ENCODE assay signal across 13 cellular contexts in genomic region chr11:70415176-70415575, GRCh38. TPM values are rescaled to one million over a fixed set of nuclear protein-coding genes. Genes with fewer than 3 reads are reported as not detected.
DNase-seq lines count a peak whose midpoint lies in the region; ATAC-seq, FAIRE-seq and TF ChIP-seq lines count a peak whose summit lies in the region.
"Had no signal": no experiment of that assay in that cellular context is flagged by ENCODE, and none has a peak within 500 bp of the region (broad histone marks: within the 10 kb centered on the region; RNA-seq: fewer than 3 reads in every experiment).

No MANE protein-coding gene starts in this region.

- H3K27me3 Mint-ChIP-seq in stimulated activated naive CD8-positive, alpha-beta T cell treated with anti-CD3 and anti-CD28 coated beads, Interleukin-15, amount 100 ng/mL, for 72 hours: peaks cover 58% of the 10 kb centered on the region

- intact Hi-C loops in mammary epithelial cell (cut with micrococcal nuclease) (no loop called here), breast epithelium (cut with DNase I; ENCODE audit: low total_unique reads) (no loop called here)

- H3K27ac ChIP-seq in mammary epithelial cell (ENCODE audit: insufficient read depth, low read depth, low read length): no peak overlapping the region
- peak overlapping the region in 1 of 2 donors; percentile 27 for H3K27ac ChIP-seq in breast epithelium
- H3K27ac ChIP-seq in SK-N-SH (ENCODE audit: low read depth in 2 of 2, low read length in 1 of 2): no peak overlapping the region
- H3K27ac ChIP-seq: skin epidermis had no signal

- H3K4me1 ChIP-seq in mammary epithelial cell (ENCODE audit: insufficient read depth, low read length) (no peaks in the 10 kb centered on the region), breast epithelium (no peaks in the 10 kb centered on the region), SK-N-SH (ENCODE audit: control insufficient read depth in 1 of 2, insufficient read depth in 2 of 2, low read depth in 1 of 2, low read length in 1 of 2) (no peaks in the 10 kb centered on the region; a peak in 1 of 4 replicates)

- no peak for TF ChIP-seq RAD21 in SK-N-SH (IDR thresholded peaks at IDR 0.05; ENCODE audit: low read length)

- H3K4me2 ChIP-seq in mammary epithelial cell (ENCODE audit: insufficient read depth, low read depth, low read length) (no peak overlapping the region), SK-N-SH (no peak overlapping the region)

- ATAC-seq in stimulated activated naive CD8-positive, alpha-beta T cell treated with anti-CD3 and anti-CD28 coated beads, Interleukin-15, amount 100 ng/mL, for 72 hours: peak; percentile 55

- peak; percentile 20 for DNase-seq in mammary epithelial cell
- no peak for DNase-seq in breast epithelium (ENCODE audit: low spot score in 2 of 2)
- DNase-seq in SK-N-SH: no peak
- DNase-seq in fibroblast of gingiva (ENCODE audit: low read depth): peak; percentile 54
- DNase-seq in stimulated activated naive CD8-positive, alpha-beta T cell treated with anti-CD3 and anti-CD28 coated beads, Interleukin-15, amount 100 ng/mL, for 72 hours: no peak
- DNase-seq in NCI-H1048 (lab: John Stamatoyannopoulos, UW): no peak
- no peak for DNase-seq in NCI-H748 treated with DMSO at 0.1 percent for 48 hours (lab: John Stamatoyannopoulos, UW)
- no peak for DNase-seq in urothelium cell line (ENCODE audit: low spot score)
- DNase-seq: activated naive CD4-positive, alpha-beta T cell treated with anti-CD3 and anti-CD28 coated beads, Interleukin-2, amount 10 ng/mL, durations not matched to agents 7 days and 5 days; GOT3; midbrain had no signal

- in situ Hi-C loops in mammary epithelial cell (cut with MboI; ENCODE audit: low sequenced_read_pairs in 2 of 2): no loop called here

- H2AFZ ChIP-seq in mammary epithelial cell (ENCODE audit: low read depth, low read length) (no peak overlapping the region), SK-N-SH (ENCODE audit: low read depth) (no peak overlapping the region)

- TF ChIP-seq EP300 in SK-N-SH (IDR thresholded peaks at IDR 0.05; ENCODE audit: borderline replicate concordance in 1 of 2, low read depth in 1 of 2, low read length in 1 of 2): no peak

- H3K79me2 ChIP-seq in mammary epithelial cell (ENCODE audit: insufficient read depth, low read length): peaks cover 39% of the 10 kb centered on the region
- peaks cover 61% of the 10 kb centered on the region; the same call in 1 of the 2 replicates for H3K79me2 ChIP-seq in SK-N-SH (ENCODE audit: insufficient read depth)

- H3K4me3 Mint-ChIP-seq in stimulated activated naive CD8-positive, alpha-beta T cell treated with anti-CD3 and anti-CD28 coated beads, Interleukin-15, amount 100 ng/mL, for 72 hours: peak overlapping the region in 1 of 2 donors; percentile 21
- H3K4me3 Mint-ChIP-seq: activated naive CD4-positive, alpha-beta T cell treated with anti-CD3 and anti-CD28 coated beads, Interleukin-2, amount 10 ng/mL, durations not matched to agents 7 days and 5 days; B cell had no signal

- H4K20me1 ChIP-seq in mammary epithelial cell (ENCODE audit: insufficient read depth, low read length) (no peaks in the 10 kb centered on the region), SK-N-SH (ENCODE audit: insufficient read depth) (peaks cover 50% of the 10 kb centered on the region; the same call in 1 of the 2 replicates)

- BruUV-seq in mammary epithelial cell (replicated peaks; lab: Mats Ljungman, UMichigan): no TSS peak

- H3F3A ChIP-seq in SK-N-SH (replicated peaks; ENCODE audit: insufficient read depth): peaks cover 15% of the 10 kb centered on the region

- CTCF ChIA-PET in mammary epithelial cell (lab: Charles Lee; ENCODE audit: low non-redundant PET): no interaction called here
- CTCF ChIA-PET in SK-N-SH (lab: Yijun Ruan, JAX): no interaction called here

- H3K9me3 ChIP-seq in mammary epithelial cell (replicated peaks; ENCODE audit: insufficient read depth, low read length): no peaks in the 10 kb centered on the region
- no peaks in the 10 kb centered on the region for H3K9me3 ChIP-seq in breast epithelium
- no peaks in the 10 kb centered on the region for H3K9me3 ChIP-seq in SK-N-SH

- no peak overlapping the region for H3K4me3 ChIP-seq in mammary epithelial cell (replicated peaks in 1 of 3; ENCODE audit: insufficient read depth in 1 of 3, low read depth in 2 of 3, low read length in 3 of 3)
- no peak overlapping the region for H3K4me3 ChIP-seq in breast epithelium
- H3K4me3 ChIP-seq in SK-N-SH (ENCODE audit: low read depth in 2 of 2, low read length in 1 of 2): no peak overlapping the region
- H3K4me3 ChIP-seq: skin epidermis had no signal

- no peaks in the 10 kb centered on the region for H3K9me2 ChIP-seq in SK-N-SH

- no peak for TF ChIP-seq POLR2A in breast epithelium (IDR thresholded peaks at IDR 0.05)

- H3K9ac ChIP-seq in mammary epithelial cell (ENCODE audit: insufficient read depth, low read length) (no peak overlapping the region), SK-N-SH (no peak overlapping the region)

- H3K27me3 ChIP-seq in mammary epithelial cell (ENCODE audit: insufficient read depth, low read length) (no peaks in the 10 kb centered on the region), breast epithelium (no peaks in the 10 kb centered on the region), SK-N-SH (ENCODE audit: insufficient read depth) (no peaks in the 10 kb centered on the region)

- TF ChIP-seq CTCF in mammary epithelial cell (conservative IDR thresholded peaks at IDR 0.05 in 1 of 2, IDR thresholded peaks at IDR 0.05 in 1 of 2; ENCODE audit: extremely low read depth in 1 of 2, insufficient read depth in 1 of 2, low read depth in 1 of 2, low read length in 2 of 2): peak; percentile 19 to 33
- peak in 1 of 3 donors; percentile 15 for TF ChIP-seq CTCF in breast epithelium (IDR thresholded peaks at IDR 0.05)
- peak; percentile 51 for TF ChIP-seq CTCF in SK-N-SH (IDR thresholded peaks at IDR 0.05)

- no peaks in the 10 kb centered on the region for H3K9me3 Mint-ChIP-seq in stimulated activated naive CD8-positive, alpha-beta T cell treated with anti-CD3 and anti-CD28 coated beads, Interleukin-15, amount 100 ng/mL, for 72 hours
- H3K9me3 Mint-ChIP-seq: activated naive CD4-positive, alpha-beta T cell treated with anti-CD3 and anti-CD28 coated beads, Interleukin-2, amount 10 ng/mL, durations not matched to agents 7 days and 5 days had no signal

- peaks cover 21% of the 10 kb centered on the region for H3K4me1 Mint-ChIP-seq in stimulated activated naive CD8-positive, alpha-beta T cell treated with anti-CD3 and anti-CD28 coated beads, Interleukin-15, amount 100 ng/mL, for 72 hours
- H3K4me1 Mint-ChIP-seq: activated naive CD4-positive, alpha-beta T cell treated with anti-CD3 and anti-CD28 coated beads, Interleukin-2, amount 10 ng/mL, durations not matched to agents 7 days and 5 days; B cell had no signal

- H3K27ac Mint-ChIP-seq in stimulated activated naive CD8-positive, alpha-beta T cell treated with anti-CD3 and anti-CD28 coated beads, Interleukin-15, amount 100 ng/mL, for 72 hours: peak overlapping the region; percentile 90 to 96
- H3K27ac Mint-ChIP-seq: activated naive CD4-positive, alpha-beta T cell treated with anti-CD3 and anti-CD28 coated beads, Interleukin-2, amount 10 ng/mL, durations not matched to agents 7 days and 5 days; B cell had no signal

- POLR2A ChIA-PET in SK-N-SH (lab: Yijun Ruan, JAX): interaction anchor here (0.7 kb wide), 1 partner anchor 15 kb away, joined by 3 read pairs; no protein-coding TSS in a partner anchor

- WGBS in mammary epithelial cell (ENCODE audit: low coverage, missing lambda C conversion rate): 67% methylated on average over 8 of the region's 10 CpGs
- whole genome bisulfite sequencing in SK-N-SH (ENCODE audit: low lambda C conversion rate): 83% methylated on average over 5 of the region's 10 CpGs

- H3K36me3 ChIP-seq in mammary epithelial cell (ENCODE audit: insufficient read depth, low read length): peaks cover 37% of the 10 kb centered on the region
- H3K36me3 ChIP-seq in breast epithelium: peaks cover 13% of the 10 kb centered on the region
- peaks cover 61 to 84% of the 10 kb centered on the region in 2 experiments for H3K36me3 ChIP-seq in SK-N-SH (replicated peaks in 1 of 2; ENCODE audit: control insufficient read depth in 1 of 2, insufficient read depth in 2 of 2, low read length in 1 of 2)

- dilution Hi-C loops in mammary epithelial cell (cut with HindIII; ENCODE audit: low sequenced_read_pairs): no loop called here

- no peak for FAIRE-seq in urothelium cell line (lab: Jason Lieb, UNC)

TF ChIP-seq in SK-N-SH, 30 proteins besides CTCF, POLR2A, EP300 and RAD21 (continues in another document):
- TF ChIP-seq SIN3A (IDR thresholded peaks at IDR 0.05; ENCODE audit: borderline replicate concordance, low read depth, low read length) (no peak), GABPA (IDR thresholded peaks at IDR 0.05; ENCODE audit: low read depth) (no peak), PBX3 (IDR thresholded peaks at IDR 0.05) (no peak), RFX5 (IDR thresholded peaks at IDR 0.05; ENCODE audit: low read length) (no peak), POLR2AphosphoS5 (IDR thresholded peaks at IDR 0.05; ENCODE audit: low read depth, low read length) (no peak), CHD2 (IDR thresholded peaks at IDR 0.05; ENCODE audit: low read length, partially characterized antibody) (no peak), NRF1 (IDR thresholded peaks at IDR 0.05; ENCODE audit: low read depth, low read length) (no peak), IRF3 (IDR thresholded peaks at IDR 0.05; ENCODE audit: low read depth, low read length) (no peak)

RNA-seq across cellular contexts. Expression of gene CTTN, which starts 16.8 kb away (rescaled TPM):
- 100 to 1,000 TPM; 312 to 394 TPM for total RNA-seq in mammary epithelial cell
- 122 TPM for polyA plus RNA-seq in mammary epithelial cell
- polyA minus RNA-seq in mammary epithelial cell: 272 TPM
- total RNA-seq in breast epithelium: 100 to 1,000 TPM; 283 to 306 (median 285) TPM
- 243 and 286 TPM in 2 replicates for polyA plus RNA-seq in SK-N-SH (2012; rRNA removed)
- polyA plus RNA-seq in SK-N-SH (2012; cell fraction: cytosol; rRNA removed): 155 and 160 TPM in 2 replicates
- polyA plus RNA-seq in SK-N-SH (2012; cell fraction: nucleus; rRNA removed): 884 and 923 TPM in 2 replicates
- total RNA-seq: B cell had no signal

Comparison
In these comparisons a context has a peak if more than half of its experiments do, and no peak if none do; other contexts are left out.
1. DNase-seq: peak in mammary epithelial cell (single experiment) and fibroblast of gingiva (single experiment); none in breast epithelium (0 of 2), SK-N-SH (single experiment), stimulated activated naive CD8-positive, alpha-beta T cell treated with anti-CD3 and anti-CD28 coated beads, Interleukin-15, amount 100 ng/mL, for 72 hours (0 of 2), NCI-H1048 (single experiment), NCI-H748 treated with DMSO at 0.1 percent for 48 hours (single experiment) and urothelium cell line (single experiment).